In genomic region chr12:20360407-20360806, GRCh38 we compare ENCODE assay signal across 22 cellular contexts. TPM values are rescaled to one million over a fixed set of nuclear protein-coding genes. Genes with fewer than 3 reads are reported as not detected.
DNase-seq lines count a peak whose midpoint lies in the region; ATAC-seq and TF ChIP-seq lines count a peak whose summit lies in the region.
"Had no signal": no experiment of that assay in that cellular context is flagged by ENCODE, and none has a peak within 500 bp of the region (broad histone marks: within the 10 kb centered on the region; RNA-seq: fewer than 3 reads in every experiment).

No MANE protein-coding gene starts in this region.

- H3K27me3 Mint-ChIP-seq in activated CD4-positive, alpha-beta T cell treated with anti-CD3 and anti-CD28 coated beads for 36 hours = no peaks in the 10 kb centered on the region

- H3K9me3 ChIP-seq in right atrium auricular region (no peaks in the 10 kb centered on the region), right cardiac atrium (ENCODE audit: control insufficient read depth, low read length) (no peaks in the 10 kb centered on the region), upper lobe of left lung (no peaks in the 10 kb centered on the region)
- H3K9me3 ChIP-seq: A549 had no signal

- DNase-seq in Right ventricle myocardium superior (no peak), right atrium auricular region (ENCODE audit: low spot score) (no peak), left cardiac atrium (no peak), right cardiac atrium (no peak), NCI-H146 (lab: John Stamatoyannopoulos, UW) (no peak), upper lobe of left lung (no peak)
- DNase-seq in activated CD4-positive, alpha-beta T cell treated with anti-CD3 and anti-CD28 coated beads for 36 hours = no peak
- DNase-seq: 8988T; ACHN; AML-193; C1 segment of cervical spinal cord; Calu3; CD4-positive, alpha-beta memory T cell; COR-L47; DMS53; DMS79 treated with DMSO at 0.1 percent for 48 hours; GF-D8; H9 had no signal

- no peak overlapping the region for H3K4me3 ChIP-seq in right atrium auricular region
- H3K4me3 ChIP-seq in right cardiac atrium (ENCODE audit: low read length) = no peak overlapping the region
- H3K4me3 ChIP-seq in upper lobe of left lung = no peak overlapping the region
- H3K4me3 ChIP-seq: A549, GM23338 had no signal

- no peak overlapping the region for H3K4me3 Mint-ChIP-seq in activated CD4-positive, alpha-beta T cell treated with anti-CD3 and anti-CD28 coated beads for 36 hours
- H3K4me3 Mint-ChIP-seq: CD4-positive, alpha-beta memory T cell; GM23338; H9 had no signal

- H3K36me3 Mint-ChIP-seq in activated CD4-positive, alpha-beta T cell treated with anti-CD3 and anti-CD28 coated beads for 36 hours (ENCODE audit: low read depth) = no peaks in the 10 kb centered on the region
- H3K36me3 Mint-ChIP-seq: CD4-positive, alpha-beta memory T cell had no signal

- no peak for TF ChIP-seq POLR2A in upper lobe of left lung (IDR thresholded peaks at IDR 0.05)

- TF ChIP-seq CTCF in right atrium auricular region (IDR thresholded peaks at IDR 0.05) = no peak
- TF ChIP-seq CTCF in upper lobe of left lung (IDR thresholded peaks at IDR 0.05) = no peak

- intact Hi-C loops in Right ventricle myocardium superior (cut with DNase I) = loop anchor here (10.0 kb wide), 1 partner anchor 146 kb away; no protein-coding TSS in a partner anchor
- intact Hi-C loops in left cardiac atrium (cut with DNase I) = no loop called here
- intact Hi-C loops in right cardiac atrium (cut with DNase I) = loop anchor here in 1 of 4 donors (10.0 kb wide), 1 partner anchor 86 kb away; no protein-coding TSS in a partner anchor
- intact Hi-C loops in activated CD4-positive, alpha-beta T cell treated with anti-CD3 and anti-CD28 coated beads for 36 hours (cut with DNase I, micrococcal nuclease) = no loop called here

- TF ChIP-seq EP300 in upper lobe of left lung (IDR thresholded peaks at IDR 0.05) = no peak

- H3K4me1 Mint-ChIP-seq in activated CD4-positive, alpha-beta T cell treated with anti-CD3 and anti-CD28 coated beads for 36 hours = no peaks in the 10 kb centered on the region
- H3K4me1 Mint-ChIP-seq: CD4-positive, alpha-beta memory T cell had no signal

- CTCF ChIA-PET in activated CD4-positive, alpha-beta T cell treated with anti-CD3 and anti-CD28 coated beads for 36 hours (lab: Charles Lee) = no interaction called here

- no peaks in the 10 kb centered on the region for H3K27me3 ChIP-seq in right atrium auricular region
- no peaks in the 10 kb centered on the region for H3K27me3 ChIP-seq in right cardiac atrium (ENCODE audit: control insufficient read depth, insufficient read depth)
- no peaks in the 10 kb centered on the region for H3K27me3 ChIP-seq in upper lobe of left lung

- 78% methylated on average over 3 of the region's 3 CpGs for WGBS in right cardiac atrium
- 83 to 93% methylated on average over 3 of the region's 3 CpGs for WGBS in upper lobe of left lung, 2 donors

- H3K36me3 ChIP-seq in right atrium auricular region = no peaks in the 10 kb centered on the region
- no peaks in the 10 kb centered on the region for H3K36me3 ChIP-seq in upper lobe of left lung

- H3K27ac ChIP-seq in right atrium auricular region (no peak overlapping the region), right cardiac atrium (ENCODE audit: low read length) (peak overlapping the region; percentile 4), upper lobe of left lung (no peak overlapping the region)
- H3K27ac ChIP-seq: A549 had no signal

- H3K9me3 Mint-ChIP-seq in activated CD4-positive, alpha-beta T cell treated with anti-CD3 and anti-CD28 coated beads for 36 hours (ENCODE audit: low read depth) = no peaks in the 10 kb centered on the region
- H3K9me3 Mint-ChIP-seq: GM23338, H9 had no signal

- H3K4me1 ChIP-seq in right atrium auricular region = peaks cover 0 to 7% of the 10 kb centered on the region in 2 donors
- H3K4me1 ChIP-seq in right cardiac atrium (ENCODE audit: control insufficient read depth, insufficient read depth, low read length) = peaks cover 2% of the 10 kb centered on the region
- H3K4me1 ChIP-seq in upper lobe of left lung = no peaks in the 10 kb centered on the region
- H3K4me1 ChIP-seq: A549 had no signal

- POLR2A ChIA-PET in activated CD4-positive, alpha-beta T cell treated with anti-CD3 and anti-CD28 coated beads for 36 hours (lab: Charles Lee) = no interaction called here

- ATAC-seq in Right ventricle myocardium superior (ENCODE audit: poor library complexity) (peak; percentile 56), left cardiac atrium (peak; percentile 49 to 63), right cardiac atrium (peak in 1 of 2 donors; percentile 30), upper lobe of left lung (ENCODE audit: low FRiP score in 2 of 2) (no peak)
- ATAC-seq in activated CD4-positive, alpha-beta T cell treated with anti-CD3 and anti-CD28 coated beads for 36 hours = no peak
- ATAC-seq: A549, GM23338, HCT116 had no signal

- no peak overlapping the region for H3K27ac Mint-ChIP-seq in activated CD4-positive, alpha-beta T cell treated with anti-CD3 and anti-CD28 coated beads for 36 hours
- H3K27ac Mint-ChIP-seq: CD4-positive, alpha-beta memory T cell; GM23338; H9 had no signal

RNA-seq across cellular contexts. Expression of gene PDE3A, which starts 7.9 kb away (rescaled TPM):
- total RNA-seq in Right ventricle myocardium superior (153 TPM), right atrium auricular region (100 to 1,000 TPM in 1 of 2 donors, 10 to 100 TPM in 1; 80.7 to 127 TPM), left cardiac atrium (100 to 1,000 TPM in 1 of 2 donors, 10 to 100 TPM in 1; 66.8 to 157 TPM), right cardiac atrium (100 to 1,000 TPM in 2 of 4 donors, 10 to 100 TPM in 2; 85.8 to 156 (median 100) TPM), upper lobe of left lung (10 to 100 TPM in 1 of 6 donors, 1 to 10 TPM in 5; 1.0 to 10.0 (median 3.2) TPM)
- polyA plus RNA-seq in right cardiac atrium = 29.9 TPM
- total RNA-seq in activated CD4-positive, alpha-beta T cell treated with anti-CD3 and anti-CD28 coated beads for 36 hours = not detected
- total RNA-seq: CD4-positive, alpha-beta memory T cell; G401 had no signal
- polyA plus RNA-seq: CD4-positive, alpha-beta memory T cell had no signal

Comparison
In these comparisons a context has a peak if more than half of its experiments do, and no peak if none do; other contexts are left out.
1. ATAC-seq: peak in Right ventricle myocardium superior (single experiment) and left cardiac atrium (2 of 2); none in activated CD4-positive, alpha-beta T cell treated with anti-CD3 and anti-CD28 coated beads for 36 hours (single experiment) and upper lobe of left lung (0 of 2).
2. RNA of gene PDE3A, which starts 7.9 kb away (total RNA-seq): 66.8 to 157 TPM in left cardiac atrium, 153 TPM in Right ventricle myocardium superior (single experiment), 80.7 to 127 TPM in right atrium auricular region and 85.8 to 156 TPM in right cardiac atrium; 1.0 to 10.0 TPM in upper lobe of left lung and not detected in activated CD4-positive, alpha-beta T cell treated with anti-CD3 and anti-CD28 coated beads for 36 hours; every median in the first group is over 4 times any median in the second.